In genomic region chr11:31820438-31820818, GRCh38 we compare ENCODE assay signal across 26 cellular contexts. TPM values are rescaled to one million over a fixed set of nuclear protein-coding genes. Genes with fewer than 3 reads are reported as not detected.
DNase-seq lines count a peak whose midpoint lies in the region; ATAC-seq and TF ChIP-seq lines count a peak whose summit lies in the region.
"Had no signal": no experiment of that assay in that cellular context is flagged by ENCODE, and none has a peak within 500 bp of the region (broad histone marks: within the 10 kb centered on the region; RNA-seq: fewer than 3 reads in every experiment).

No MANE protein-coding gene starts in this region.

- H2BK5ac ChIP-seq in H9 (ENCODE audit: insufficient read length, low read length) = no peak overlapping the region

- peaks cover 3% of the 10 kb centered on the region for H4K20me1 ChIP-seq in H9 (ENCODE audit: control insufficient read depth, insufficient read depth, insufficient read length)

- H3K4me2 ChIP-seq in H9 (ENCODE audit: insufficient read depth, insufficient read length, low read length) = peak overlapping the region; percentile 69
- H3K4me2 ChIP-seq: smooth muscle cell had no signal

- no peak overlapping the region for H3K23ac ChIP-seq in H9 (ENCODE audit: insufficient read length, low read depth, low read length)

- H3K4me3 ChIP-seq in iPS-20b (ENCODE audit: low read length) (peak overlapping the region; percentile 54; the same call in 1 of the 2 replicates), SJCRH30 (no peak overlapping the region)
- H3K4me3 ChIP-seq: breast epithelium, MG63, psoas muscle, smooth muscle cell had no signal

- H3K4me1 ChIP-seq in H9 (ENCODE audit: insufficient read depth, low read length) (no peaks in the 10 kb centered on the region; the same call in 1 of the 2 replicates), iPS-20b (ENCODE audit: insufficient read depth, low read length) (peaks cover 36% of the 10 kb centered on the region; the same call in 1 of the 2 replicates), SJCRH30 (no peaks in the 10 kb centered on the region)

- H2BK20ac ChIP-seq in H9 (ENCODE audit: low read depth, low read length, poor library complexity, severe bottlenecking) = no peak overlapping the region

- no peak overlapping the region for H2AK5ac ChIP-seq in H9 (ENCODE audit: insufficient read length, low read length)

- H3K36me3 ChIP-seq in iPS-20b (ENCODE audit: insufficient read depth, low read depth, low read length) = no peaks in the 10 kb centered on the region
- no peaks in the 10 kb centered on the region for H3K36me3 ChIP-seq in SJCRH30
- H3K36me3 ChIP-seq: breast epithelium, MG63 had no signal

- H3K79me2 ChIP-seq in H9 (ENCODE audit: insufficient read depth, low read length) = no peaks in the 10 kb centered on the region

- H2BK12ac ChIP-seq in H9 (ENCODE audit: insufficient read length, low read depth, low read length) = no peak overlapping the region

- ATAC-seq in GM19023 (IDR thresholded peaks at IDR 0.05; ENCODE audit: unreplicated experiment) = no peak
- no peak for ATAC-seq in GM19351 (IDR thresholded peaks at IDR 0.05; ENCODE audit: unreplicated experiment)
- ATAC-seq in HG03045 (IDR thresholded peaks at IDR 0.05; ENCODE audit: unreplicated experiment) = no peak
- ATAC-seq: naive thymus-derived CD8-positive, alpha-beta T cell; psoas muscle had no signal

- H3K4ac ChIP-seq in H9 (ENCODE audit: low read depth, low read length) = no peak overlapping the region

- no peak overlapping the region for H3K56ac ChIP-seq in H9 (ENCODE audit: insufficient read length, low read depth, low read length)

- no peak overlapping the region for H2BK15ac ChIP-seq in H9 (ENCODE audit: low read depth, low read length)

- TF ChIP-seq CTCF in H9 (conservative IDR thresholded peaks at IDR 0.05) = no peak
- TF ChIP-seq CTCF in brain (conservative IDR thresholded peaks at IDR 0.05) = no peak

- peaks cover 28% of the 10 kb centered on the region for H3K23me2 ChIP-seq in H9 (ENCODE audit: insufficient read length, low read depth, low read length, poor library complexity, severe bottlenecking)

- no peak overlapping the region for H3T11ph ChIP-seq in H9 (ENCODE audit: low read length)

- H3K79me1 ChIP-seq in H9 (ENCODE audit: insufficient read depth, low read depth, low read length, poor library complexity, severe bottlenecking) = no peaks in the 10 kb centered on the region

- no peak overlapping the region for H3K27ac Mint-ChIP-seq in H9
- H3K27ac Mint-ChIP-seq in brain = no peak overlapping the region
- H3K27ac Mint-ChIP-seq: activated T-helper 1 cell treated with anti-CD3 and anti-CD28 coated beads, Interleukin-12 subunit alpha, Interleukin-12 subunit beta, Interleukin-2, Interleukin-4 antibody, amounts not matched to agents 30 ng/mL and 10 ng/mL and 1 ng/mL, durations not matched to agents 14 hours and 24 hours and 36 hours; naive thymus-derived CD8-positive, alpha-beta T cell had no signal

- H3K27ac ChIP-seq in H9 (ENCODE audit: insufficient read length, low read depth, low read length) (no peak overlapping the region), iPS-20b (ENCODE audit: low read length) (no peak overlapping the region), SJCRH30 (no peak overlapping the region)
- H3K27ac ChIP-seq: breast epithelium, psoas muscle had no signal

- H3K27me3 Mint-ChIP-seq in H9 (ENCODE audit: low read depth) (peaks cover 100% of the 10 kb centered on the region), brain (peaks cover 74% of the 10 kb centered on the region)

- no CpG with 5 or more reads among the region's 15 CpGs for WGBS in H9 (ENCODE audit: extremely low coverage, insufficient read length, low lambda C conversion rate)

- H3K9me3 ChIP-seq in H9 (ENCODE audit: control insufficient read depth, low read depth, low read length) (no peaks in the 10 kb centered on the region), iPS-20b (ENCODE audit: insufficient read depth, low read depth, low read length) (no peaks in the 10 kb centered on the region; the same call in 1 of the 2 replicates), SJCRH30 (replicated peaks) (no peaks in the 10 kb centered on the region)
- H3K9me3 ChIP-seq: breast epithelium, MG63, psoas muscle had no signal

- DNase-seq in CD1c-positive myeloid dendritic cell (ENCODE audit: extremely low spot score) = peak; percentile 23
- peak; percentile 69 for DNase-seq in H9
- DNase-seq in SJCRH30 = no peak
- DNase-seq: activated CD4-positive, CD25-positive, alpha-beta regulatory T cell; CD4-positive, alpha-beta memory T cell; cortex of kidney; DMS79 treated with DMSO at 0.1 percent for 48 hours; mesenchymal stem cell; MG63; naive thymus-derived CD8-positive, alpha-beta T cell; NCI-H2029 treated with DMSO at 0.1 percent for 48 hours; NCI-H524 treated with DMSO at 0.1 percent for 48 hours; psoas muscle; SHP77 treated with DMSO at 0.1 percent for 48 hours; stimulated activated CD4-positive, alpha-beta T cell treated with anti-CD3 and anti-CD28 coated beads, Interleukin-4, amount 100 ng/mL, for 24 hours had no signal

- no peak overlapping the region for H2AFZ ChIP-seq in H9 (ENCODE audit: low read length)

- H4K91ac ChIP-seq in H9 (ENCODE audit: insufficient read length, low read depth, low read length) = no peak overlapping the region

- H3K36me3 Mint-ChIP-seq in H9 (ENCODE audit: insufficient read depth in 1 of 3, low read depth in 3 of 3) = no peaks in the 10 kb centered on the region; a peak in 1 of 7 replicates
- no peaks in the 10 kb centered on the region for H3K36me3 Mint-ChIP-seq in brain
- H3K36me3 Mint-ChIP-seq: CD4-positive, alpha-beta memory T cell had no signal

- H4K8ac ChIP-seq in H9 (replicated peaks; ENCODE audit: insufficient read length, low read depth, low read length) = no peak overlapping the region

- no peak overlapping the region for H4K5ac ChIP-seq in H9 (ENCODE audit: insufficient read length, low read depth, low read length)

- H3K27me3 ChIP-seq in H9 (ENCODE audit: insufficient read depth, low read length) = peaks cover 84% of the 10 kb centered on the region
- peaks cover 100% of the 10 kb centered on the region for H3K27me3 ChIP-seq in iPS-20b (ENCODE audit: insufficient read depth, low read length)
- H3K27me3 ChIP-seq in SJCRH30 = no peaks in the 10 kb centered on the region
- H3K27me3 ChIP-seq: MG63 had no signal

- H3K9me3 Mint-ChIP-seq in H9 (peaks cover 0 to 8% of the 10 kb centered on the region in 2 experiments; a peak in 2 of 5 replicates), brain (peaks cover 0 to 4% (median 0%) of the 10 kb centered on the region in 5 experiments)
- H3K9me3 Mint-ChIP-seq: activated T-helper 1 cell treated with anti-CD3 and anti-CD28 coated beads, Interleukin-12 subunit alpha, Interleukin-12 subunit beta, Interleukin-2, Interleukin-4 antibody, amounts not matched to agents 30 ng/mL and 10 ng/mL and 1 ng/mL, durations not matched to agents 14 hours and 24 hours and 36 hours had no signal

- H3K4me1 Mint-ChIP-seq in H9 = peaks cover 48 to 72% of the 10 kb centered on the region in 2 experiments
- peaks cover 68% of the 10 kb centered on the region for H3K4me1 Mint-ChIP-seq in brain

- no peak overlapping the region for H3K18ac ChIP-seq in H9 (ENCODE audit: insufficient read length, low read depth, low read length)

- peak overlapping the region; percentile 12 to 76; a peak in 4 of 5 replicates for H3K4me3 Mint-ChIP-seq in H9
- peak overlapping the region in 3 of 5 experiments; percentile 42 to 46 (median 43) for H3K4me3 Mint-ChIP-seq in brain
- H3K4me3 Mint-ChIP-seq: activated T-helper 1 cell treated with anti-CD3 and anti-CD28 coated beads, Interleukin-12 subunit alpha, Interleukin-12 subunit beta, Interleukin-2, Interleukin-4 antibody, amounts not matched to agents 30 ng/mL and 10 ng/mL and 1 ng/mL, durations not matched to agents 14 hours and 24 hours and 36 hours; CD4-positive, alpha-beta memory T cell had no signal

- no peak overlapping the region for H3K14ac ChIP-seq in H9 (ENCODE audit: insufficient read depth, low read length)

- H2BK120ac ChIP-seq in H9 (ENCODE audit: low read depth, low read length, poor library complexity, severe bottlenecking) = no peak overlapping the region

- no peak overlapping the region for H3K9ac ChIP-seq in H9 (ENCODE audit: extremely low read depth, insufficient read length, low read length)
- no peak overlapping the region for H3K9ac ChIP-seq in iPS-20b (ENCODE audit: low read depth, low read length)

RNA-seq across cellular contexts. Expression of gene PAX6, which starts 9.3 kb away (rescaled TPM):
- 0.11 TPM in 1 of 2 replicates, not detected in the other for total RNA-seq in H9 (2021)
- polyA plus RNA-seq in brain (ENCODE audit: insufficient read depth, low read depth, low replicate concordance) = 16.7 TPM
- total RNA-seq in SJCRH30 (2014; rRNA removed; shearing (Covaris generic)) = 6.6 and 9.3 TPM in 2 replicates
- total RNA-seq: activated T-helper 1 cell treated with anti-CD3 and anti-CD28 coated beads, Interleukin-12 subunit alpha, Interleukin-12 subunit beta, Interleukin-2, Interleukin-4 antibody, amounts not matched to agents 30 ng/mL and 10 ng/mL and 1 ng/mL, durations not matched to agents 14 hours and 24 hours and 36 hours; CD4-positive, alpha-beta memory T cell; epithelial cell of proximal tubule; naive thymus-derived CD8-positive, alpha-beta T cell; smooth muscle cell; T-helper 2 cell treated with Interferon-gamma antibody and Interleukin-4, amounts not matched to agents 100 ng/mL and 5 ng/mL, for 36 hours; ureter had no signal
- polyA plus RNA-seq: psoas muscle, smooth muscle cell had no signal

Comparison
In these comparisons a context has a peak if more than half of its experiments do, and no peak if none do; other contexts are left out.
1. DNase-seq: peak in CD1c-positive myeloid dendritic cell (single experiment) and H9 (single experiment); none in SJCRH30 (0 of 2).